In the genomic region with DNA sequence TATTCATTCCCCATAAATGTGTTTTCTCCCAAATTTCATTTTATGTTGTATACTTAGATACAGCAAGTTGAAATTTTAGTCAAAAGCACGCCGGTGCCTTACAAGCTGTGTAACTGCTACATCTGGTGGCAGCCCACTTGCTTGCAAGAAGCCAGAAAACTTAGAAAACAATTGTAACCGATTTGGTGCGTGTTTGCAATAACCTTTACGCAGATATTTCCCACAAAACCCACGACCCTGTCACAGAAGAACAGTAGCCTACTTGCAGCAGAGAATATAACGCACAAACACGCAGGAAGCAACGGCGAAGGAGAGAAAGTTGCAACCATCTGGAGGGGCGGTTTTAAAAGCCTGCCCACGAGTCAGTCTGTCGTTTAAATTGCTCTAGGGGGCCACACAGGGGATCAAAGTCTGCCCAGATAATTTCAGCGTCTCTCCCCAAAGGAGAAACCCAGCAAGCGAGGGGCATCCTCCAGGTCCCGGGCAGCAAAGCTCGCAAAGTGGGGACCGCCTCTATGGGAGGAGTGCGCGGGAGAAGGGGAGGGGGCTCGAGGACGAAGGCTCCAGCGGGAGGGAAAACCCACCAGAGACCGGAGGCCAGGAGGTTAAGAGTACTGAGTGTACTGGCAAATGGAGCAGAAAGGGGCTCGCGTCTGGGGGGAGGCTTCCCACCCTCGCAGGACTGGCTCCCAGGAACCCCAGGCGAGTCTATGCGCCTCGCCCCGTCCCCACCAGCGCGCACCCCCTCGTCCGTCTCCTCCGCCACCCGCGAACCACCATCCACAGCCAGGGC, we compare ENCODE assay signal across 8 cellular contexts. TPM values are rescaled to one million over a fixed set of nuclear protein-coding genes. Genes with fewer than 3 reads are reported as not detected.
DNase-seq lines count a peak whose midpoint lies in the region; ATAC-seq, FAIRE-seq and TF ChIP-seq lines count a peak whose summit lies in the region.

No MANE protein-coding gene starts in this region.

- H4K20me1 ChIP-seq in BLaER1 treated with 17β-estradiol and CSF1 and Interleukin-3, amounts not matched to agents 10 nM and 100 nM: peaks cover 16 to 53% (median 46%) of the 10 kb centered on the region in 11 experiments; a peak in 21 of 22 replicates
- peaks cover 45% of the 10 kb centered on the region for H4K20me1 ChIP-seq in SK-N-SH (ENCODE audit: insufficient read depth)

- CTCF ChIA-PET in SK-N-SH (lab: Yijun Ruan, JAX): interaction anchor here (0.7 to 6.7 kb wide), 13 partner anchors 12 to 267 kb away, joined by 3 to 46 read pairs (median 6); a partner anchor contains a TSS

- peak overlapping the region; percentile 60 to 95 (median 81) for H3K4me2 ChIP-seq in BLaER1 treated with 17β-estradiol and CSF1 and Interleukin-3, amounts not matched to agents 10 nM and 100 nM
- H3K4me2 ChIP-seq in SK-N-SH: peak overlapping the region; percentile 84

- H3K4me3 ChIP-seq in BLaER1 treated with 17β-estradiol and CSF1 and Interleukin-3, amounts not matched to agents 10 nM and 100 nM: peak overlapping the region; percentile 74 to 92 (median 86)
- H3K4me3 ChIP-seq in SK-N-SH (ENCODE audit: low read depth in 2 of 2, low read length in 1 of 2) (peak overlapping the region; percentile 90 to 99), cardiac muscle cell (peak overlapping the region; percentile 99), pancreas (peak overlapping the region; percentile 63 to 84 (median 68)), tibial nerve (peak overlapping the region; percentile 60 to 92 (median 82))

- TF ChIP-seq CTCF in SK-N-SH (IDR thresholded peaks at IDR 0.05) (peak; percentile 71), cardiac muscle cell (IDR thresholded peaks at IDR 0.05; ENCODE audit: low read depth, low read length) (peak; percentile 69), pancreas (IDR thresholded peaks at IDR 0.05) (peak in 2 of 4 donors; percentile 13 to 34), tibial nerve (IDR thresholded peaks at IDR 0.05) (peak in 4 of 5 experiments; percentile 26 to 48 (median 37))

- peaks cover 32 to 59% (median 46%) of the 10 kb centered on the region in 10 experiments for H3K4me1 ChIP-seq in BLaER1 treated with 17β-estradiol and CSF1 and Interleukin-3, amounts not matched to agents 10 nM and 100 nM
- H3K4me1 ChIP-seq in SK-N-SH (ENCODE audit: control insufficient read depth in 1 of 2, insufficient read depth in 2 of 2, low read depth in 1 of 2, low read length in 1 of 2) (peaks cover 4 to 19% of the 10 kb centered on the region in 2 experiments; a peak in 2 of 4 replicates), cardiac muscle cell (ENCODE audit: low read depth) (peaks cover 22% of the 10 kb centered on the region), pancreas (peaks cover 5 to 33% (median 7%) of the 10 kb centered on the region in 3 donors), tibial nerve (peaks cover 0 to 41% (median 9%) of the 10 kb centered on the region in 4 donors)

- peak overlapping the region; percentile 90 to 98 (median 95) for H3K27ac ChIP-seq in BLaER1 treated with 17β-estradiol and CSF1 and Interleukin-3, amounts not matched to agents 10 nM and 100 nM
- H3K27ac ChIP-seq in SK-N-SH (ENCODE audit: low read depth in 2 of 2, low read length in 1 of 2) (peak overlapping the region; percentile 90 to 91), cardiac muscle cell (peak overlapping the region; percentile 99), pancreas (peak overlapping the region; percentile 82 to 96 (median 93)), tibial nerve (peak overlapping the region; percentile 93 to 99 (median 98))

- H3K4me1 Mint-ChIP-seq in activated naive CD8-positive, alpha-beta T cell treated with anti-CD3 and anti-CD28 coated beads, Interleukin-2, amount 10 ng/mL, durations not matched to agents 7 days and 5 days: peaks cover 58% of the 10 kb centered on the region

- peak; percentile 73 for TF ChIP-seq RAD21 in SK-N-SH (IDR thresholded peaks at IDR 0.05; ENCODE audit: low read length)

- peak overlapping the region; percentile 96 for H3K27ac Mint-ChIP-seq in activated naive CD8-positive, alpha-beta T cell treated with anti-CD3 and anti-CD28 coated beads, Interleukin-2, amount 10 ng/mL, durations not matched to agents 7 days and 5 days

- no peaks in the 10 kb centered on the region for H3K9me3 ChIP-seq in BLaER1 treated with 17β-estradiol and CSF1 and Interleukin-3, amounts not matched to agents 10 nM and 100 nM (replicated peaks in 1 of 11)
- no peaks in the 10 kb centered on the region for H3K9me3 ChIP-seq in SK-N-SH
- H3K9me3 ChIP-seq in cardiac muscle cell (ENCODE audit: low read depth): no peaks in the 10 kb centered on the region
- no peaks in the 10 kb centered on the region for H3K9me3 ChIP-seq in pancreas
- no peaks in the 10 kb centered on the region for H3K9me3 ChIP-seq in tibial nerve

- peaks cover 53% of the 10 kb centered on the region for H3K79me2 ChIP-seq in SK-N-SH (ENCODE audit: insufficient read depth)

- ATAC-seq in activated naive CD8-positive, alpha-beta T cell treated with anti-CD3 and anti-CD28 coated beads, Interleukin-2, amount 10 ng/mL, durations not matched to agents 7 days and 5 days (ENCODE audit: low read depth): peak; percentile 17
- ATAC-seq in pancreas: peak; percentile 29 to 62 (median 52)

- H3K4me3 Mint-ChIP-seq in activated naive CD8-positive, alpha-beta T cell treated with anti-CD3 and anti-CD28 coated beads, Interleukin-2, amount 10 ng/mL, durations not matched to agents 7 days and 5 days: peak overlapping the region; percentile 99

- no peaks in the 10 kb centered on the region for H3K9me2 ChIP-seq in SK-N-SH

- H2AFZ ChIP-seq in SK-N-SH (ENCODE audit: low read depth): peak overlapping the region; percentile 69

- H3K36me3 ChIP-seq in BLaER1 treated with 17β-estradiol and CSF1 and Interleukin-3, amounts not matched to agents 10 nM and 100 nM: no peaks in the 10 kb centered on the region
- H3K36me3 ChIP-seq in SK-N-SH (replicated peaks in 1 of 2; ENCODE audit: control insufficient read depth in 1 of 2, insufficient read depth in 2 of 2, low read length in 1 of 2) (no peaks in the 10 kb centered on the region), cardiac muscle cell (no peaks in the 10 kb centered on the region), pancreas (no peaks in the 10 kb centered on the region), tibial nerve (no peaks in the 10 kb centered on the region)

- no peaks in the 10 kb centered on the region for H3K27me3 ChIP-seq in BLaER1 treated with 17β-estradiol and CSF1 and Interleukin-3, amounts not matched to agents 10 nM and 100 nM
- H3K27me3 ChIP-seq in SK-N-SH (ENCODE audit: insufficient read depth): no peaks in the 10 kb centered on the region
- no peaks in the 10 kb centered on the region for H3K27me3 ChIP-seq in cardiac muscle cell
- no peaks in the 10 kb centered on the region for H3K27me3 ChIP-seq in pancreas
- H3K27me3 ChIP-seq in tibial nerve: no peaks in the 10 kb centered on the region

- H3K36me3 Mint-ChIP-seq in activated naive CD8-positive, alpha-beta T cell treated with anti-CD3 and anti-CD28 coated beads, Interleukin-2, amount 10 ng/mL, durations not matched to agents 7 days and 5 days: peaks cover 8% of the 10 kb centered on the region

- TF ChIP-seq POLR2A in GM19099 (IDR thresholded peaks at IDR 0.05; ENCODE audit: extremely low read depth, insufficient read length, low read depth) (peak; percentile 54), tibial nerve (IDR thresholded peaks at IDR 0.05) (no peak)

- intact Hi-C loops in pancreas (cut with DNase I): loop anchor here in 1 of 3 donors (5.0 to 10.0 kb wide), 2 partner anchors 187 to 255 kb away; no protein-coding TSS in a partner anchor

- POLR2A ChIA-PET in SK-N-SH (lab: Yijun Ruan, JAX): interaction anchor here (1.2 to 1.3 kb wide), 2 partner anchors 18 to 257 kb away, joined by 3 to 4 read pairs; no protein-coding TSS in a partner anchor
- POLR2A ChIA-PET in activated naive CD8-positive, alpha-beta T cell treated with anti-CD3 and anti-CD28 coated beads, Interleukin-2, amount 10 ng/mL, durations not matched to agents 7 days and 5 days (lab: Charles Lee): interaction anchor here (0.6 to 3.6 kb wide), 13 partner anchors 9 to 1301 kb away, joined by 3 to 14 read pairs (median 4); a partner anchor contains a TSS

- no peaks in the 10 kb centered on the region for H3K27me3 Mint-ChIP-seq in activated naive CD8-positive, alpha-beta T cell treated with anti-CD3 and anti-CD28 coated beads, Interleukin-2, amount 10 ng/mL, durations not matched to agents 7 days and 5 days

- DNase-seq in HuH-7.5 (ENCODE audit: low spot score) (peak; percentile 64), SK-N-SH (peak; percentile 76), cardiac muscle cell (ENCODE audit: low read depth in 1 of 2, low spot score in 1 of 2) (peak; percentile 66 to 77), pancreas (peak in 5 of 6 donors; percentile 37 to 81 (median 66)), tibial nerve (ENCODE audit: low spot score in 2 of 2) (peak in 1 of 2 donors; percentile 24)
- DNase-seq in activated naive CD8-positive, alpha-beta T cell treated with anti-CD3 and anti-CD28 coated beads, Interleukin-2, amount 10 ng/mL, durations not matched to agents 7 days and 5 days: no peak

- FAIRE-seq in pancreas (lab: Jason Lieb, UNC): no peak

- peaks cover 22% of the 10 kb centered on the region for H3F3A ChIP-seq in SK-N-SH (replicated peaks; ENCODE audit: insufficient read depth)

- no peak for TF ChIP-seq EP300 in SK-N-SH (IDR thresholded peaks at IDR 0.05; ENCODE audit: borderline replicate concordance in 1 of 2, low read depth in 1 of 2, low read length in 1 of 2)
- TF ChIP-seq EP300 in tibial nerve (IDR thresholded peaks at IDR 0.05): no peak

- H3K9me3 Mint-ChIP-seq in activated naive CD8-positive, alpha-beta T cell treated with anti-CD3 and anti-CD28 coated beads, Interleukin-2, amount 10 ng/mL, durations not matched to agents 7 days and 5 days: no peaks in the 10 kb centered on the region

- H3K9ac ChIP-seq in BLaER1 treated with 17β-estradiol and CSF1 and Interleukin-3, amounts not matched to agents 10 nM and 100 nM: peak overlapping the region; percentile 92 to 97 (median 96)
- H3K9ac ChIP-seq in SK-N-SH: peak overlapping the region; percentile 98

- under 1% methylated on average over 23 of the region's 38 CpGs for whole genome bisulfite sequencing in SK-N-SH (ENCODE audit: low lambda C conversion rate)
- 0% methylated on average over 26 to 38 of the region's 38 CpGs for WGBS in pancreas, 2 donors
- 0% methylated on average over 35 to 38 of the region's 38 CpGs for WGBS in tibial nerve, 2 donors

TF ChIP-seq in SK-N-SH, 30 proteins besides CTCF, POLR2A, EP300 and RAD21 (continues in another document):
- TF ChIP-seq FOXM1 (IDR thresholded peaks at IDR 0.05; ENCODE audit: low read depth) (no peak), MXI1 (IDR thresholded peaks at IDR 0.05; ENCODE audit: low read depth, low read length) (no peak; the same call in 1 of the 2 replicates)

RNA-seq across cellular contexts. Expression of a gene that starts 1.2 kb away (rescaled TPM):
- polyA plus RNA-seq in SK-N-SH (2012; rRNA removed) (4.4 and 4.8 TPM in 2 replicates), cardiac muscle cell (10.1 and 21.2 TPM in 2 replicates), pancreas (10 to 100 TPM in 1 of 2 donors, 1 to 10 TPM in 1; 9.7 to 11.5 TPM)
- 6.7 and 9.0 TPM in 2 replicates for polyA plus RNA-seq in SK-N-SH (2012; cell fraction: cytosol; rRNA removed)
- 3.4 and 5.2 TPM in 2 replicates for polyA plus RNA-seq in SK-N-SH (2012; cell fraction: nucleus; rRNA removed)
- 10 to 100 TPM; 89.9 to 91.5 TPM for total RNA-seq in activated naive CD8-positive, alpha-beta T cell treated with anti-CD3 and anti-CD28 coated beads, Interleukin-2, amount 10 ng/mL, durations not matched to agents 7 days and 5 days
- total RNA-seq in cardiac muscle cell (12.8 and 29.2 TPM in 2 replicates), pancreas (10 to 100 TPM; 25.8 to 43.4 (median 34.0) TPM), tibial nerve (10 to 100 TPM; 25.7 to 54.7 (median 45.4) TPM)
